12 cellular contexts compared by ENCODE assay signal in genomic region chr5:158514353-158514960, GRCh38.
DNase-seq lines count a peak whose midpoint lies in the region; ATAC-seq and TF ChIP-seq lines count a peak whose summit lies in the region.
"Had no signal": no experiment of that assay in that cellular context is flagged by ENCODE, and none has a peak within 500 bp of the region (broad histone marks: within the 10 kb centered on the region; RNA-seq: fewer than 3 reads in every experiment).

No MANE protein-coding gene starts in this region.

- peak; percentile 84 for DNase-seq in GM23248
- peak; percentile 38 for DNase-seq in amniotic stem cell (lab: John Stamatoyannopoulos, UW)
- peak; percentile 31 for DNase-seq in kidney glomerular epithelial cell (lab: John Stamatoyannopoulos, UW)
- no peak for DNase-seq in lower leg skin (ENCODE audit: low spot score in 2 of 2)
- DNase-seq in NCI-H774 (lab: John Stamatoyannopoulos, UW), result no peak
- DNase-seq: activated CD8-positive, alpha-beta memory T cell treated with anti-CD3 and anti-CD28 coated beads, Interleukin-2, amount 10 ng/mL, durations not matched to agents 7 days and 5 days; caudate nucleus; NCI-H1092; NCI-H510A had no signal

- 0 out of 2 replicates have a peak overlapping the region, but pooled peaks have one; percentile 4 for H2AFZ ChIP-seq in GM23248

- no peak for TF ChIP-seq CTCF in lower leg skin (IDR thresholded peaks at IDR 0.05)

- peaks cover 97% of the 10 kb centered on the region for H3K4me1 ChIP-seq in BLaER1
- H3K4me1 ChIP-seq in GM23248 (ENCODE audit: insufficient read depth), result peaks cover 23% of the 10 kb centered on the region

- H3K9me3 ChIP-seq in BLaER1 (peaks cover 9% of the 10 kb centered on the region; the same call in 1 of the 2 replicates), GM23248 (ENCODE audit: low read depth) (no peaks in the 10 kb centered on the region)

- H3K27me3 ChIP-seq in BLaER1, result no peaks in the 10 kb centered on the region
- no peaks in the 10 kb centered on the region for H3K27me3 ChIP-seq in GM23248 (replicated peaks; ENCODE audit: insufficient read depth)

- in situ Hi-C loops in GM23248 (cut with MboI), result no loop called here

- H3K4me3 ChIP-seq in BLaER1 (peak overlapping the region; percentile 56), GM23248 (no peak overlapping the region), lower leg skin (ENCODE audit: low read depth, poor library complexity, severe bottlenecking) (no peak overlapping the region)

- peak overlapping the region; percentile 86 for H3K4me2 ChIP-seq in BLaER1
- H3K4me2 ChIP-seq in GM23248 (ENCODE audit: unreplicated experiment), result peak overlapping the region; percentile 27

- H3K27ac ChIP-seq in BLaER1 (peak overlapping the region; percentile 94), GM23248 (peak overlapping the region; percentile 70)

- intact Hi-C loops in lower leg skin (cut with DNase I; ENCODE audit: low total_unique reads), result no loop called here

- H3K9ac ChIP-seq in BLaER1 (peak overlapping the region; percentile 78), GM23248 (no peak overlapping the region)

- peaks cover 32% of the 10 kb centered on the region for H3F3A ChIP-seq in GM23248 (ENCODE audit: insufficient read depth)

- H3K36me3 ChIP-seq in BLaER1, result no peaks in the 10 kb centered on the region
- no peaks in the 10 kb centered on the region for H3K36me3 ChIP-seq in GM23248 (ENCODE audit: low read depth)

- no peaks in the 10 kb centered on the region for H3K9me2 ChIP-seq in GM23248 (ENCODE audit: insufficient read depth)

- no peak for TF ChIP-seq POLR2A in lower leg skin (IDR thresholded peaks at IDR 0.05)

- no peaks in the 10 kb centered on the region for H4K20me1 ChIP-seq in BLaER1
- no peaks in the 10 kb centered on the region for H4K20me1 ChIP-seq in GM23248 (ENCODE audit: insufficient read depth)

- no peaks in the 10 kb centered on the region for H3K79me2 ChIP-seq in GM23248 (ENCODE audit: insufficient read depth)

- no peak for ATAC-seq in GM18870 (IDR thresholded peaks at IDR 0.05; ENCODE audit: unreplicated experiment)
- ATAC-seq in HG03135 (IDR thresholded peaks at IDR 0.05; ENCODE audit: unreplicated experiment), result no peak
- ATAC-seq: activated CD8-positive, alpha-beta memory T cell treated with anti-CD3 and anti-CD28 coated beads, Interleukin-2, amount 10 ng/mL, durations not matched to agents 7 days and 5 days had no signal

Comparison
In these comparisons a context has a peak if more than half of its experiments do, and no peak if none do; other contexts are left out.
1. DNase-seq: peak in GM23248 (single experiment), amniotic stem cell (single experiment) and kidney glomerular epithelial cell (single experiment); none in lower leg skin (0 of 2) and NCI-H774 (single experiment).